In genomic region chr3:192365571-192365970, GRCh38 we compare ENCODE assay signal across 1 cellular context.
TF ChIP-seq lines count a peak whose summit lies in the region.

No MANE protein-coding gene starts in this region.

TF ChIP-seq in GM23338, 12 proteins besides CTCF, POLR2A, EP300 and RAD21 (continued from another document):
- TF ChIP-seq NANOG (IDR thresholded peaks at IDR 0.05; ENCODE audit: borderline replicate concordance) (no peak), ZNF462 (CRISPR knock-in tag; IDR thresholded peaks at IDR 0.05) (no peak), ZNF114 (CRISPR knock-in tag; IDR thresholded peaks at IDR 0.05) (no peak), EZH2 (IDR thresholded peaks at IDR 0.05; ENCODE audit: low read depth, unreplicated experiment) (no peak)
